17 cellular contexts compared by ENCODE assay signal in the genomic region with DNA sequence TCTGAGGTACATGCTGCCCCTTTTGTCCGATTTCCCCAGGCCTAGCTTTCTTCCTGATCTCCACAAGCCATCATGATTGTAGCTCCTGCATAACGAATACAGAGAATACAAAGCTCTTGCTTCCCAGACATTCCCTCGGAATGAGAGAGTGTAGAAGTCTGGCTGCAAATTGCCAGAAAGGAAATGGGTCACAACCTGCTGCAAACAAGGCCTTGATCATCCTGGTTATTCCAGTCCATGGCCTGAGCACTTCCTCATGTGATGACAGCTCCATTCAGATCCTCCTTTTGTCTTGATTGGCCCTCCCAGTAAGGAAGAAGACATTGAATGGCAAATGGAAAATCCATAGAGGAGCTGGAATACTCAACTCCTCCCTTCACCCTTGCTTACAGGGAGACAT.
DNase-seq lines count a peak whose midpoint lies in the region; ATAC-seq, FAIRE-seq and TF ChIP-seq lines count a peak whose summit lies in the region.
"Had no signal": no experiment of that assay in that cellular context is flagged by ENCODE, and none has a peak within 500 bp of the region (broad histone marks: within the 10 kb centered on the region; RNA-seq: fewer than 3 reads in every experiment).

No MANE protein-coding gene starts in this region.

- H3K4me3 Mint-ChIP-seq in chondrocyte (ENCODE audit: unreplicated experiment), result no peak overlapping the region
- H3K4me3 Mint-ChIP-seq in nephron progenitor cell, result no peak overlapping the region
- H3K4me3 Mint-ChIP-seq: CD4-positive, alpha-beta T cell had no signal

- no peak for TF ChIP-seq POLR2A in HepG2 (IDR thresholded peaks at IDR 0.05; ENCODE audit: insufficient read depth in 1 of 2, low read depth in 2 of 2, low read length in 2 of 2)

- H3K36me3 ChIP-seq in liver (ENCODE audit: control insufficient read depth in 4 of 4, insufficient read depth in 3 of 4, low read depth in 1 of 4, low read length in 3 of 4), result no peaks in the 10 kb centered on the region
- H3K36me3 ChIP-seq in HepG2 (replicated peaks in 1 of 2; ENCODE audit: control insufficient read depth in 1 of 2, insufficient read depth in 2 of 2, low read length in 2 of 2), result no peaks in the 10 kb centered on the region
- no peaks in the 10 kb centered on the region for H3K36me3 ChIP-seq in keratinocyte (ENCODE audit: control insufficient read depth in 2 of 2, extremely low read depth in 1 of 2, insufficient read depth in 2 of 2, low read length in 2 of 2)

- WGBS in liver, result 78% methylated on average over 3 of the region's 3 CpGs
- WGBS in HepG2 (ENCODE audit: low lambda C conversion rate), result 5% methylated on average over 3 of the region's 3 CpGs

- peaks cover 7% of the 10 kb centered on the region for H3K9me3 Mint-ChIP-seq in chondrocyte (ENCODE audit: low read depth)
- H3K9me3 Mint-ChIP-seq in nephron progenitor cell, result no peaks in the 10 kb centered on the region
- H3K9me3 Mint-ChIP-seq: CD4-positive, alpha-beta T cell had no signal

- TF ChIP-seq EP300 in HepG2 (IDR thresholded peaks at IDR 0.05; ENCODE audit: low read depth in 2 of 2, low read length in 2 of 2) (no peak), HepG2 (CRISPR knock-in tag; IDR thresholded peaks at IDR 0.05; ENCODE audit: borderline replicate concordance) (no peak)

- H3K36me3 Mint-ChIP-seq in chondrocyte (ENCODE audit: low read depth), result no peaks in the 10 kb centered on the region
- H3K36me3 Mint-ChIP-seq in nephron progenitor cell (ENCODE audit: low read depth), result no peaks in the 10 kb centered on the region

- CTCF ChIA-PET in HepG2 (lab: Yijun Ruan, JAX; ENCODE audit: low intra/inter-chr PET ratio, low total read pairs), result no interaction called here

- intact Hi-C loops in HepG2 (cut with micrococcal nuclease; ENCODE audit: unreplicated experiment), result no loop called here

- in situ Hi-C loops in HepG2 (cut with HindIII; ENCODE audit: extremely low pct_ligation_motif_present, low pct_unique_long_range_greater_than_20kb), result no loop called here
- in situ Hi-C loops in G401 (cut with HindIII; ENCODE audit: low sequenced_read_pairs), result no loop called here

- H3K9ac ChIP-seq in liver (ENCODE audit: low read depth in 1 of 2, low read length in 2 of 2), result no peak overlapping the region
- no peak overlapping the region for H3K9ac ChIP-seq in HepG2 (ENCODE audit: insufficient read depth, low read depth, low read length)
- no peak overlapping the region for H3K9ac ChIP-seq in keratinocyte (ENCODE audit: control insufficient read depth, extremely low read depth, insufficient read depth, low read length)

- no peak for TF ChIP-seq CTCF in liver (IDR thresholded peaks at IDR 0.05; ENCODE audit: low read depth, low read length, missing input control)
- TF ChIP-seq CTCF in HepG2 (CRISPR knock-in tag; IDR thresholded peaks at IDR 0.05), result no peak
- TF ChIP-seq CTCF in chondrocyte (IDR thresholded peaks at IDR 0.05), result no peak
- TF ChIP-seq CTCF in keratinocyte (optimal IDR thresholded peaks at IDR 0.05 in 1 of 3, IDR thresholded peaks at IDR 0.05 in 1 of 3, conservative IDR thresholded peaks at IDR 0.05 in 1 of 3; ENCODE audit: extremely low read depth in 1 of 3, insufficient read depth in 2 of 3, low read length in 3 of 3), result no peak
- no peak for TF ChIP-seq CTCF in nephron progenitor cell (IDR thresholded peaks at IDR 0.05)

- POLR2A ChIA-PET in HepG2 (lab: Yijun Ruan, JAX), result no interaction called here

- TF ChIP-seq RAD21 in liver (IDR thresholded peaks at IDR 0.05), result no peak
- TF ChIP-seq RAD21 in HepG2 (CRISPR knock-in tag; IDR thresholded peaks at IDR 0.05), result no peak

- H3K79me2 ChIP-seq in HepG2 (ENCODE audit: insufficient read depth, low read length) (no peaks in the 10 kb centered on the region), keratinocyte (ENCODE audit: control insufficient read depth, insufficient read depth, low read length) (no peaks in the 10 kb centered on the region)

- dilution Hi-C loops in keratinocyte (cut with MboI; ENCODE audit: extremely low pct_ligation_motif_present, low sequenced_read_pairs), result no loop called here

- H3K27ac Mint-ChIP-seq in chondrocyte (ENCODE audit: unreplicated experiment), result peak overlapping the region; percentile 6
- H3K27ac Mint-ChIP-seq in nephron progenitor cell, result no peak overlapping the region
- H3K27ac Mint-ChIP-seq: CD4-positive, alpha-beta T cell had no signal

- H3K4me2 ChIP-seq in HepG2 (ENCODE audit: low read depth, low read length), result no peak overlapping the region
- H3K4me2 ChIP-seq in keratinocyte (ENCODE audit: control insufficient read depth, extremely low read depth, insufficient read depth, low read depth, low read length), result no peak overlapping the region
- H3K4me2 ChIP-seq: A549 had no signal

- no peaks in the 10 kb centered on the region for H3K9me3 ChIP-seq in liver (ENCODE audit: control insufficient read depth in 4 of 4, low read length in 3 of 4)
- H3K9me3 ChIP-seq in HepG2 (ENCODE audit: low read length), result no peaks in the 10 kb centered on the region
- H3K9me3 ChIP-seq in keratinocyte (ENCODE audit: control insufficient read depth, low read depth, low read length), result peaks cover 6% of the 10 kb centered on the region
- H3K9me3 ChIP-seq: A549 had no signal

- no TSS peak for BruUV-seq in HepG2 (replicated peaks; lab: Mats Ljungman, UMichigan)

- no peak for FAIRE-seq in HepG2 (lab: Jason Lieb, UNC)
- peak; percentile 67 for FAIRE-seq in keratinocyte (lab: Jason Lieb, UNC)
- FAIRE-seq: A549, GM12892 had no signal

- no peak for ATAC-seq in HepG2
- ATAC-seq: A549, PC-3 had no signal

- H4K20me1 ChIP-seq in HepG2 (ENCODE audit: insufficient read depth, low read length) (no peaks in the 10 kb centered on the region), keratinocyte (ENCODE audit: control insufficient read depth, extremely low read depth, insufficient read depth, low read length) (no peaks in the 10 kb centered on the region)

- H3K27me3 Mint-ChIP-seq in chondrocyte (ENCODE audit: low read depth) (no peaks in the 10 kb centered on the region), nephron progenitor cell (ENCODE audit: low read depth, poor library complexity) (peaks cover 19% of the 10 kb centered on the region)

- no peak overlapping the region for H3K4me3 ChIP-seq in liver (ENCODE audit: low read depth in 1 of 3, low read length in 3 of 3)
- no peak overlapping the region for H3K4me3 ChIP-seq in HepG2 (replicated peaks in 1 of 3; ENCODE audit: insufficient read depth in 1 of 3, low read depth in 2 of 3, low read length in 3 of 3)
- no peak overlapping the region for H3K4me3 ChIP-seq in keratinocyte (ENCODE audit: control insufficient read depth in 2 of 3, extremely low read depth in 1 of 3, insufficient read depth in 2 of 3, low read depth in 1 of 3, low read length in 3 of 3)
- H3K4me3 ChIP-seq: A549 had no signal

- no peaks in the 10 kb centered on the region for H3K27me3 ChIP-seq in liver (ENCODE audit: control insufficient read depth in 4 of 4, insufficient read depth in 4 of 4, low read length in 3 of 4)
- H3K27me3 ChIP-seq in HepG2 (ENCODE audit: control insufficient read depth in 1 of 2, insufficient read depth in 2 of 2, low read length in 2 of 2), result peaks cover 2 to 5% of the 10 kb centered on the region in 2 experiments; a peak in 2 of 5 replicates
- no peaks in the 10 kb centered on the region for H3K27me3 ChIP-seq in keratinocyte (ENCODE audit: control insufficient read depth, extremely low read depth, insufficient read depth, low read length)

- no peak overlapping the region for H2AFZ ChIP-seq in HepG2 (ENCODE audit: low read length)
- H2AFZ ChIP-seq in keratinocyte (ENCODE audit: control insufficient read depth, low read length), result no peak overlapping the region

- no peaks in the 10 kb centered on the region for H3K9me1 ChIP-seq in keratinocyte (ENCODE audit: control insufficient read depth, extremely low read depth, insufficient read depth, low read length)

- H3K4me1 ChIP-seq in liver (ENCODE audit: control insufficient read depth in 4 of 4, insufficient read depth in 4 of 4, low read length in 3 of 4) (no peaks in the 10 kb centered on the region), HepG2 (ENCODE audit: insufficient read depth, low read length) (no peaks in the 10 kb centered on the region), keratinocyte (ENCODE audit: control insufficient read depth, extremely low read depth, insufficient read depth, low read length) (peaks cover 47% of the 10 kb centered on the region)

- peaks cover 51% of the 10 kb centered on the region for H3K4me1 Mint-ChIP-seq in chondrocyte (ENCODE audit: low read depth)
- H3K4me1 Mint-ChIP-seq in nephron progenitor cell, result no peaks in the 10 kb centered on the region

- H3K27ac ChIP-seq in liver (ENCODE audit: low read depth in 1 of 2, low read length in 2 of 2), result no peak overlapping the region
- H3K27ac ChIP-seq in HepG2 (ENCODE audit: extremely low read length, insufficient read depth, low read length), result no peak overlapping the region
- H3K27ac ChIP-seq in keratinocyte (ENCODE audit: control insufficient read depth, insufficient read depth, low read length), result no peak overlapping the region

- DNase-seq in HepG2 (ENCODE audit: low spot score) (no peak), chondrocyte (ENCODE audit: low spot score) (no peak), keratinocyte (ENCODE audit: low read depth, low spot score) (no peak), nephron progenitor cell (no peak), G401 (ENCODE audit: low spot score) (no peak), COLO829 (ENCODE audit: low spot score) (no peak)
- DNase-seq: CD4-positive, alpha-beta T cell; DMS79; GDM1; Kasumi-1; NCI-H187 treated with DMSO at 0.1 percent for 48 hours; NCI-H446 treated with DMSO at 0.1 percent for 48 hours; NCI-H748 treated with DMSO at 0.1 percent for 48 hours; PC-3 had no signal

TF ChIP-seq in liver, 16 proteins besides CTCF, POLR2A, EP300 and RAD21:
- TF ChIP-seq RXRA (IDR thresholded peaks at IDR 0.05) (peak in 1 of 2 donors; percentile 14), NR2F2 (IDR thresholded peaks at IDR 0.05) (peak; percentile 57), HNF4G (IDR thresholded peaks at IDR 0.05) (no peak), YY1 (IDR thresholded peaks at IDR 0.05) (no peak)
TF ChIP-seq in liver: peak in this region for 2.

TF ChIP-seq in HepG2, 621 proteins besides CTCF, POLR2A, EP300 and RAD21 (continues in another document):
- TF ChIP-seq ZNF446 (CRISPR knock-in tag; IDR thresholded peaks at IDR 0.05), result no peak
- no peak for TF ChIP-seq ZBTB7B (CRISPR knock-in tag; IDR thresholded peaks at IDR 0.05)
- TF ChIP-seq KLF15 (CRISPR knock-in tag; IDR thresholded peaks at IDR 0.05; ENCODE audit: borderline replicate concordance), result no peak
- TF ChIP-seq, protein P1, sequence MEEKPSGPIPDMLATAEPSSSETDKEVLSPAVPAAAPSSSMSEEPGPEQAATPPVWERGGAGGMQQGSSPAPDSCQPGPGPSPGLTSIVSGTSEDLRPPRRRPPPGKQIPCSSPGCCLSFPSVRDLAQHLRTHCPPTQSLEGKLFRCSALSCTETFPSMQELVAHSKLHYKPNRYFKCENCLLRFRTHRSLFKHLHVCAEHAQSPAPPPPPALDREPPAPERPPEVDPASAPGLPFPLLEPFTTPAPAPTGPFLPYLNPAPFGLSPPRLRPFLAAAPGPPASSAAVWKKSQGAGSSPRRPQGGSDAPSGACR (CRISPR knock-in tag; IDR thresholded peaks at IDR 0.05), result no peak
- no peak for TF ChIP-seq RFXAP (CRISPR knock-in tag; IDR thresholded peaks at IDR 0.05; ENCODE audit: borderline replicate concordance)
- TF ChIP-seq ZNF570 (CRISPR knock-in tag; IDR thresholded peaks at IDR 0.05; ENCODE audit: borderline replicate concordance), result no peak
- TF ChIP-seq GPN1 (CRISPR knock-in tag; IDR thresholded peaks at IDR 0.05; ENCODE audit: borderline replicate concordance), result no peak
